Comparison of ENCODE assay signal across 16 cellular contexts in the genomic region with DNA sequence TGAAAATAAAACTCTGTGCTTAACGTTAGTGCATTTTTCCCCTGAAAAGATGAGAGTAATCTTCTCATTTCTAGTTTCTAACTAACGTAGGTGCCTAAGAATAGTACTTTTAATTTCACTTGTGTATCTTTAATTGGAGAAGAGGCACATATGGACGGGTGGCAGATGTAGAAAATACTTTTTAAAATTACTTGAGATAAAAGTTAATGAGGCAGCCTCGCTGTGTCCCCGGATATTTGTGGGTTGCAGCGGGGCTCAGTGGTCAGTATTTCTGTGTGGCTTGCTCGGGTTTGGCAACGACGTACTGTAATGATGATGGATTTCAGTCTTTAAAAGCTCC. TPM values are rescaled to one million over a fixed set of nuclear protein-coding genes. Genes with fewer than 3 reads are reported as not detected.
A peak's percentile ranks its signal among the peaks of the same experiment; 100 is the strongest.
DNase-seq lines count a peak whose midpoint lies in the region; ATAC-seq, FAIRE-seq and TF ChIP-seq lines count a peak whose summit lies in the region.
"Had no signal": no experiment of that assay in that cellular context is flagged by ENCODE, and none has a peak within 500 bp of the region (broad histone marks: within the 10 kb centered on the region; RNA-seq: fewer than 3 reads in every experiment).

No MANE protein-coding gene starts in this region.

- FAIRE-seq in H1 (lab: Jason Lieb, UNC), result no peak
- FAIRE-seq: GM18507, HTR-8/SVneo had no signal

- H2AK5ac ChIP-seq in H1 (ENCODE audit: low read depth, low read length), result no peak overlapping the region

- H2BK15ac ChIP-seq in H1 (ENCODE audit: low read length), result no peak overlapping the region

- no peak overlapping the region for H2BK20ac ChIP-seq in H1 (ENCODE audit: low read length)

- intact Hi-C loops in transverse colon (cut with DNase I; ENCODE audit: low total_unique reads), result no loop called here

- H3K27ac ChIP-seq in Peyer's patch (peak overlapping the region in 3 of 4 donors; percentile 48 to 96 (median 89)), H1 (ENCODE audit: low read depth, low read length) (no peak overlapping the region), transverse colon (peak overlapping the region; percentile 29 to 96 (median 80))
- H3K27ac ChIP-seq: prostate gland had no signal

- TF ChIP-seq POLR2A in Peyer's patch (IDR thresholded peaks at IDR 0.05), result no peak
- TF ChIP-seq POLR2A in H1 (IDR thresholded peaks at IDR 0.05; ENCODE audit: control extremely low read depth in 1 of 2, low read depth in 2 of 2, low read length in 2 of 2), result no peak
- no peak for TF ChIP-seq POLR2A in transverse colon (IDR thresholded peaks at IDR 0.05)

- no peak overlapping the region for H3K18ac ChIP-seq in H1 (ENCODE audit: extremely low read depth, low read length)

- no peak for TF ChIP-seq EP300 in H1 (IDR thresholded peaks at IDR 0.05; ENCODE audit: borderline replicate concordance in 1 of 2, low read depth in 2 of 2, low read length in 2 of 2)
- no peak for TF ChIP-seq EP300 in transverse colon (IDR thresholded peaks at IDR 0.05; ENCODE audit: low read depth)

- H4K5ac ChIP-seq in H1 (ENCODE audit: insufficient read length, low read depth, low read length), result no peak overlapping the region

- H3K4me3 ChIP-seq in Peyer's patch, result peak overlapping the region in 3 of 4 donors; percentile 13 to 90 (median 87)
- H3K4me3 ChIP-seq in H1 (ENCODE audit: extremely low read depth in 1 of 4, insufficient read depth in 2 of 4, low read depth in 3 of 4, low read length in 4 of 4), result peak overlapping the region in 1 of 4 experiments; percentile 52; a peak in 1 of 8 replicates
- H3K4me3 ChIP-seq in mucosa of stomach (ENCODE audit: low read length), result peak overlapping the region; percentile 63
- peak overlapping the region in 3 of 4 donors; percentile 18 to 86 (median 28) for H3K4me3 ChIP-seq in transverse colon
- H3K4me3 ChIP-seq: prostate gland had no signal

- POLR2A ChIA-PET in H1 (lab: Charles Lee; ENCODE audit: partially characterized antibody), result no interaction called here

- TF ChIP-seq CTCF in Peyer's patch (IDR thresholded peaks at IDR 0.05) (no peak), H1 (IDR thresholded peaks at IDR 0.05; ENCODE audit: control extremely low read depth in 1 of 3, insufficient read depth in 1 of 3, low read depth in 1 of 3, low read length in 3 of 3) (no peak), transverse colon (IDR thresholded peaks at IDR 0.05) (no peak)

- H4K91ac ChIP-seq in H1 (replicated peaks; ENCODE audit: insufficient read length, low read length), result no peak overlapping the region

- peaks cover 0 to 8% (median 0%) of the 10 kb centered on the region in 3 donors for H3K36me3 ChIP-seq in Peyer's patch
- peaks cover 0 to 14% (median 0%) of the 10 kb centered on the region in 4 experiments; a peak in 1 of 8 replicates for H3K36me3 ChIP-seq in H1 (ENCODE audit: control insufficient read depth in 2 of 4, insufficient read depth in 4 of 4, low read length in 3 of 4)
- peaks cover 36% of the 10 kb centered on the region for H3K36me3 ChIP-seq in mucosa of stomach (ENCODE audit: control insufficient read depth, insufficient read depth, low read length)
- H3K36me3 ChIP-seq in transverse colon, result no peaks in the 10 kb centered on the region
- H3K36me3 ChIP-seq: prostate gland had no signal

- H3K23ac ChIP-seq in H1 (ENCODE audit: insufficient read length), result no peak overlapping the region

- no peak for TF ChIP-seq RAD21 in H1 (IDR thresholded peaks at IDR 0.05 in 1 of 2, conservative IDR thresholded peaks at IDR 0.05 in 1 of 2; ENCODE audit: low read depth in 2 of 2, low read length in 2 of 2)

- no peaks in the 10 kb centered on the region for H3K79me2 ChIP-seq in H1 (ENCODE audit: control insufficient read depth in 1 of 2, insufficient read depth in 2 of 2, low read length in 2 of 2)

- H4K20me1 ChIP-seq in H1 (replicated peaks in 1 of 2; ENCODE audit: control insufficient read depth in 1 of 2, insufficient read depth in 2 of 2, low read length in 2 of 2), result peaks cover 23 to 24% of the 10 kb centered on the region in 2 experiments

- H3K4me1 ChIP-seq in Peyer's patch, result peaks cover 0 to 4% (median under 1%) of the 10 kb centered on the region in 4 donors
- H3K4me1 ChIP-seq in H1 (replicated peaks in 1 of 4; ENCODE audit: control insufficient read depth in 3 of 4, insufficient read depth in 4 of 4, low read length in 3 of 4), result peaks cover 0 to 12% (median 2%) of the 10 kb centered on the region in 4 experiments; a peak in 6 of 7 replicates
- H3K4me1 ChIP-seq in mucosa of stomach (ENCODE audit: control insufficient read depth, insufficient read depth, low read length), result peaks cover 20% of the 10 kb centered on the region
- H3K4me1 ChIP-seq in transverse colon, result peaks cover 2 to 62% (median 18%) of the 10 kb centered on the region in 4 donors
- H3K4me1 ChIP-seq: prostate gland had no signal

- in situ Hi-C loops in transverse colon (cut with MboI; ENCODE audit: low pct_ligation_motif_present in 1 of 4, low pct_unique_long_range_greater_than_20kb in 1 of 4, low sequenced_read_pairs in 3 of 4), result no loop called here

- H2AFZ ChIP-seq in H1 (ENCODE audit: low read length), result no peak overlapping the region

- no peak overlapping the region for H4K8ac ChIP-seq in H1 (ENCODE audit: extremely low read depth, insufficient read depth, low read length)

- H3K4me2 ChIP-seq in H1 (ENCODE audit: insufficient read depth in 1 of 2, low read depth in 2 of 2, low read length in 2 of 2), result peak overlapping the region; percentile 54 to 64; a peak in 3 of 4 replicates

- H2BK5ac ChIP-seq in H1 (ENCODE audit: low read depth, low read length), result no peak overlapping the region

- H3K4ac ChIP-seq in H1 (replicated peaks; ENCODE audit: insufficient read length, low read depth, low read length), result no peak overlapping the region

- H2BK12ac ChIP-seq in H1 (ENCODE audit: low read depth, low read length), result no peak overlapping the region

- H3K9ac ChIP-seq in H1 (replicated peaks in 1 of 4; ENCODE audit: extremely low read depth in 1 of 4, low read depth in 3 of 4, low read length in 3 of 4) (no peak overlapping the region), mucosa of stomach (ENCODE audit: low read length) (peak overlapping the region; percentile 87)

- no peak overlapping the region for H2BK120ac ChIP-seq in H1 (replicated peaks; ENCODE audit: low read depth, low read length)

- no peak overlapping the region for H3K56ac ChIP-seq in H1 (replicated peaks; ENCODE audit: insufficient read length, low read depth, low read length)

- H3K14ac ChIP-seq in H1 (ENCODE audit: insufficient read length), result no peak overlapping the region

- CTCF ChIA-PET in H1 (lab: Charles Lee; ENCODE audit: partially characterized antibody), result no interaction called here

- 7% methylated on average over 9 of the region's 9 CpGs; no CpG with 5 or more reads in 1 of the 2 experiments for WGBS in H1 (ENCODE audit: extremely low coverage in 1 of 2, insufficient coverage in 1 of 2, insufficient read length in 1 of 2, insufficient replicate concordance in 2 of 2, low coverage in 1 of 2, low lambda C conversion rate in 2 of 2, missing lambda C conversion rate in 1 of 2), 2 experiments
- 15 to 18% methylated on average over 4 to 9 of the region's 9 CpGs for WGBS in transverse colon (ENCODE audit: low coverage in 1 of 2), 2 donors

- H3K9me3 ChIP-seq in Peyer's patch (peaks cover 0 to 5% (median 0%) of the 10 kb centered on the region in 4 donors), H1 (ENCODE audit: insufficient read depth in 2 of 2, low read depth in 1 of 2, low read length in 1 of 2) (no peaks in the 10 kb centered on the region), mucosa of stomach (ENCODE audit: control insufficient read depth, low read length) (no peaks in the 10 kb centered on the region), transverse colon (no peaks in the 10 kb centered on the region)
- H3K9me3 ChIP-seq: prostate gland had no signal

- no peak for ATAC-seq in HG02938 (IDR thresholded peaks at IDR 0.05; ENCODE audit: unreplicated experiment)
- no peak for ATAC-seq in GM19452 (IDR thresholded peaks at IDR 0.05; ENCODE audit: unreplicated experiment)
- ATAC-seq in GM18498 (IDR thresholded peaks at IDR 0.05; ENCODE audit: unreplicated experiment), result no peak
- ATAC-seq: activated CD4-positive, CD25-positive, alpha-beta regulatory T cell treated with anti-CD3 and anti-CD28 coated beads, Interleukin-2, amount 50 U/mL, for 24 hours; stimulated activated naive B cell treated with anti-CD40 and anti-IgM and Interleukin-4, amounts not matched to agents 10 μg/mL and 1 μg/mL and 100 μg/mL, for 72 hours had no signal

- peaks cover 0 to 3% of the 10 kb centered on the region in 2 donors for H3K27me3 ChIP-seq in Peyer's patch
- peaks cover 73 to 91% (median 83%) of the 10 kb centered on the region in 4 experiments for H3K27me3 ChIP-seq in H1 (replicated peaks in 1 of 4; ENCODE audit: control insufficient read depth in 3 of 4, extremely low read depth in 1 of 4, insufficient read depth in 3 of 4, low read length in 3 of 4)
- no peaks in the 10 kb centered on the region for H3K27me3 ChIP-seq in mucosa of stomach (ENCODE audit: control insufficient read depth, insufficient read depth, low read length)
- H3K27me3 ChIP-seq in transverse colon, result peaks cover 88% of the 10 kb centered on the region

- DNase-seq in Peyer's patch, result no peak
- DNase-seq in H1 (ENCODE audit: low read depth in 1 of 2, low spot score in 2 of 2), result no peak
- no peak for DNase-seq in transverse colon
- DNase-seq: activated T-cell treated with anti-CD3 and anti-CD28 coated beads, Interleukin-2, amount 50 U/mL, for 24 hours; CD4-positive, alpha-beta T cell; effector CD8-positive, alpha-beta T cell; stimulated activated CD4-positive, alpha-beta T cell treated with anti-CD3 and anti-CD28 coated beads, Interleukin-4, amount 100 ng/mL, for 1 hour; stimulated activated naive B cell treated with anti-CD40 and anti-IgM and Interleukin-4, amounts not matched to agents 10 μg/mL and 1 μg/mL and 100 μg/mL, for 72 hours had no signal

- no peaks in the 10 kb centered on the region for H3K79me1 ChIP-seq in H1 (ENCODE audit: low read depth, low read length)

- no peaks in the 10 kb centered on the region; the same call in 1 of the 2 replicates for H3K23me2 ChIP-seq in H1 (ENCODE audit: low read depth, low read length)

TF ChIP-seq in H1, 55 proteins besides CTCF, POLR2A, EP300 and RAD21 (continues in another document):
- TF ChIP-seq SRF (IDR thresholded peaks at IDR 0.05; ENCODE audit: low read depth, low read length), result no peak

RNA-seq across cellular contexts. Expression of a gene that starts 6.9 kb away (rescaled TPM):
- total RNA-seq in Peyer's patch, result 100 to 1,000 TPM in 3 of 4 donors, 10 to 100 TPM in 1; 24.8 to 127 (median 114) TPM
- 0.09 and 0.25 TPM in 2 replicates for total RNA-seq in H1 (2021; fragmentation: NEBNext Ultra II Directional; extraction: Animal tissue kit (Norgen Biotek cat#: 25700))
- polyA plus RNA-seq in H1 (2011; rRNA removed), result 0.02 TPM in 1 of 2 replicates, not detected in the other
- not detected for polyA plus RNA-seq in H1 (2011; cell fraction: cytosol; rRNA removed)
- 0.03 TPM for polyA plus RNA-seq in H1 (2011; cell fraction: nucleus; rRNA removed)
- 0.09 to 0.19 TPM (median 0.18 TPM) in 3 of 4 replicates, not detected in the other for polyA plus RNA-seq in H1 (2012, experiment 1 of 2)
- polyA plus RNA-seq in H1 (2012, experiment 2 of 2), result 0.14 TPM
- polyA plus RNA-seq in H1 (2013, experiment 1 of 2), result not detected
- not detected for polyA plus RNA-seq in H1 (2013, experiment 2 of 2)
- 0.06 TPM in 1 of 2 replicates, not detected in the other for polyA minus RNA-seq in H1 (2011; rRNA and poly(A)+ RNA removed)
- polyA minus RNA-seq in H1 (2011; cell fraction: cytosol; rRNA and poly(A)+ RNA removed), result not detected
- polyA minus RNA-seq in H1 (2011; cell fraction: nucleus; rRNA and poly(A)+ RNA removed), result not detected
- 100 to 1,000 TPM in 1 of 4 donors, 10 to 100 TPM in 3; 49.7 to 223 (median 65.7) TPM for total RNA-seq in transverse colon

Comparison
In these comparisons a context has a peak if more than half of its experiments do, and no peak if none do; other contexts are left out.
1. RNA of a gene that starts 6.9 kb away (total RNA-seq): 24.8 to 127 TPM in Peyer's patch and 49.7 to 223 TPM in transverse colon; 0.09 to 0.25 TPM in H1; every median in the first group is over 10 times any median in the second.